ENCODE assay signal across 7 cellular contexts in genomic region chr14:64914237-64914971, GRCh38. TPM values are rescaled to one million over a fixed set of nuclear protein-coding genes. Genes with fewer than 3 reads are reported as not detected.
A peak's percentile ranks its signal among the peaks of the same experiment; 100 is the strongest.
DNase-seq lines count a peak whose midpoint lies in the region; ATAC-seq and TF ChIP-seq lines count a peak whose summit lies in the region.

Gene CHURC1, plus strand, starts transcription at chr14:64914455. Its CDS starts 41 bp downstream, at chr14:64914496.

- H3K27me3 ChIP-seq in hepatocyte, result no peaks in the 10 kb centered on the region

- H3K27ac ChIP-seq in hepatocyte, result peak within 1 kb of the TSS; percentile 93

- peak within 1 kb of the TSS; percentile 71 for H2AFZ ChIP-seq in hepatocyte

- ATAC-seq in GM18508 (IDR thresholded peaks at IDR 0.05; ENCODE audit: insufficient read depth, unreplicated experiment) (peak; percentile 82), HG03025 (IDR thresholded peaks at IDR 0.05; ENCODE audit: low FRiP score, unreplicated experiment) (peak; percentile 97)

- no peaks in the 10 kb centered on the region for H3K9me3 ChIP-seq in hepatocyte (ENCODE audit: low read depth)

- under 1% methylated on average over 48 of the region's 49 CpGs for WGBS in hepatocyte (ENCODE audit: low lambda C conversion rate, missing lambda C conversion rate)

- DNase-seq in NCI-H2081 (lab: John Stamatoyannopoulos, UW) (peak; percentile 99), T1000 (lab: John Stamatoyannopoulos, UW) (peak; percentile 98), astrocyte of the hippocampus (ENCODE audit: low read depth, low spot score) (peak; percentile 99), hepatocyte (ENCODE audit: low spot score) (peak; percentile 99), renal cortical epithelial cell (ENCODE audit: low read depth) (peak; percentile 98)

- no peaks in the 10 kb centered on the region for H4K20me1 ChIP-seq in hepatocyte (ENCODE audit: insufficient read depth, poor library complexity, severe bottlenecking)

- no peaks in the 10 kb centered on the region for H3K9me2 ChIP-seq in hepatocyte (replicated peaks; ENCODE audit: insufficient read depth)

- peak within 1 kb of the TSS; percentile 53 for H3K4me3 ChIP-seq in hepatocyte

- no peak for TF ChIP-seq CTCF in hepatocyte (IDR thresholded peaks at IDR 0.05; ENCODE audit: poor library complexity)

- H3K36me3 ChIP-seq in hepatocyte (replicated peaks; ENCODE audit: insufficient read depth, low read depth), result no peaks in the 10 kb centered on the region

- H3K4me1 ChIP-seq in hepatocyte (ENCODE audit: insufficient read depth), result peaks cover 10% of the 10 kb centered on the region

- peak within 1 kb of the TSS; percentile 95 for H3K4me2 ChIP-seq in hepatocyte

- H3K79me2 ChIP-seq in hepatocyte, result peaks cover 51% of the 10 kb centered on the region

RNA-seq across cellular contexts. Expression of gene CHURC1, which starts in this region (rescaled TPM):
- total RNA-seq in hepatocyte (62.4 and 71.1 TPM in 2 replicates), renal cortical epithelial cell (61.6 and 72.8 TPM in 2 replicates)
- polyA plus RNA-seq in hepatocyte, result 134 TPM in 2 replicates

Comparison
In these comparisons a context has a peak if more than half of its experiments do, and no peak if none do; other contexts are left out.
1. Peak in every context shown above with its lines: DNase-seq, ATAC-seq, H3K4me3 ChIP-seq and H3K27ac ChIP-seq.